In the genomic region with DNA sequence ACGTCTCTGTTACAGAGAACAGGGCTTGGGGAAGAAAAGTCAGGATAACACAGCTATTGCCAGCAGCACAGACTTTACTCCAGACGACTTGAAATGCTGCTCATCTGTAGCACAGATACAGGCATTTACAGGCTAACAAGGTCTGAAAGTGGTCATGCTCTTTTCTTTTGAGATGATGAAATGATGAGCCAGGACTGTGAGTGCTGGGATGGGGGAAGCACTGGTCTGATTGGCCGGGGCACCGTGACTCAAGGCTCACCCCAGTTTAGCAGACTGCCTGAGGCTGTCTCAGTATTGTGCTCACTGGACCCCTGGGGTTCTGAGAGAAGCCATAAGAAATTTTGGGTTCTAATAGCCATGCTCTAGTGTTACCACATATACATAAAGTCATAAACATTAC, we compare ENCODE assay signal across 23 cellular contexts. TPM values are rescaled to one million over a fixed set of nuclear protein-coding genes. Genes with fewer than 3 reads are reported as not detected.
DNase-seq lines count a peak whose midpoint lies in the region; ATAC-seq and TF ChIP-seq lines count a peak whose summit lies in the region.
"Had no signal": no experiment of that assay in that cellular context is flagged by ENCODE, and none has a peak within 500 bp of the region (broad histone marks: within the 10 kb centered on the region; RNA-seq: fewer than 3 reads in every experiment).

No MANE protein-coding gene starts in this region.

- DNase-seq in GM03348 (ENCODE audit: low spot score) = peak; percentile 57
- DNase-seq in M059J (ENCODE audit: low read depth) = peak; percentile 49
- DNase-seq in choroid plexus epithelial cell (ENCODE audit: low read depth) = peak; percentile 75
- no peak for DNase-seq in stimulated activated effector memory CD8-positive, alpha-beta T cell treated with anti-CD3 and anti-CD28 coated beads, Interleukin-12 subunit alpha, Interleukin-12 subunit beta, amount 100 ng/mL, for 72 hours (ENCODE audit: low spot score in 2 of 2)
- DNase-seq in substantia nigra (lab: John Stamatoyannopoulos, UW) = no peak
- no peak for DNase-seq in smooth muscle cell (lab: John Stamatoyannopoulos, UW; ENCODE audit: unreplicated experiment)
- DNase-seq: activated CD8-positive, alpha-beta memory T cell treated with anti-CD3 and anti-CD28 coated beads for 24 hours; activated T-cell treated with anti-CD3 and anti-CD28 coated beads, Interleukin-2, amount 50 U/mL, for 72 hours; body of pancreas; kidney glomerular epithelial cell; NCI-H1417 treated with DMSO at 0.1 percent for 48 hours; PC-3; stimulated activated CD4-positive, alpha-beta T cell treated with anti-CD3 and anti-CD28 coated beads, Interleukin-2, amount 100 ng/mL, for 24 hours; stimulated activated naive CD8-positive, alpha-beta T cell treated with anti-CD3 and anti-CD28 coated beads, Interleukin-15, amount 100 ng/mL, for 72 hours; trophoblast cell had no signal

- H4K20me1 ChIP-seq in smooth muscle cell (ENCODE audit: low read depth) = no peaks in the 10 kb centered on the region
- H4K20me1 ChIP-seq: BLaER1 treated with 17β-estradiol and CSF1 and Interleukin-3, amounts not matched to agents 10 nM and 100 nM had no signal

- H3K36me3 Mint-ChIP-seq in stimulated activated effector memory CD8-positive, alpha-beta T cell treated with anti-CD3 and anti-CD28 coated beads, Interleukin-12 subunit alpha, Interleukin-12 subunit beta, amount 100 ng/mL, for 72 hours = no peaks in the 10 kb centered on the region
- H3K36me3 Mint-ChIP-seq: activated naive CD4-positive, alpha-beta T cell treated with anti-CD3 and anti-CD28 coated beads, Interleukin-2, amount 50 U/mL, for 72 hours had no signal

- H3K79me2 ChIP-seq in smooth muscle cell (ENCODE audit: low read depth) = no peaks in the 10 kb centered on the region
- H3K79me2 ChIP-seq: hepatocyte had no signal

- TF ChIP-seq CTCF in choroid plexus epithelial cell (conservative IDR thresholded peaks at IDR 0.05; ENCODE audit: low read depth, low read length) (no peak), smooth muscle cell (IDR thresholded peaks at IDR 0.05; ENCODE audit: borderline replicate concordance, insufficient read depth, poor library complexity, severe bottlenecking) (no peak)

- H3F3A ChIP-seq in smooth muscle cell (ENCODE audit: low read depth) = no peaks in the 10 kb centered on the region

- no peaks in the 10 kb centered on the region for H3K4me1 ChIP-seq in smooth muscle cell (ENCODE audit: low read depth)
- H3K4me1 ChIP-seq: body of pancreas, SJSA1 had no signal

- peaks cover 13% of the 10 kb centered on the region for H3K27me3 ChIP-seq in smooth muscle cell (ENCODE audit: low read depth)
- H3K27me3 ChIP-seq: BLaER1 treated with 17β-estradiol and CSF1 and Interleukin-3, amounts not matched to agents 10 nM and 100 nM; body of pancreas; hepatocyte had no signal

- no peak overlapping the region for H3K4me3 Mint-ChIP-seq in stimulated activated effector memory CD8-positive, alpha-beta T cell treated with anti-CD3 and anti-CD28 coated beads, Interleukin-12 subunit alpha, Interleukin-12 subunit beta, amount 100 ng/mL, for 72 hours
- H3K4me3 Mint-ChIP-seq: activated T-cell treated with anti-CD3 and anti-CD28 coated beads, Interleukin-2, amount 50 U/mL, for 72 hours; nephron; stimulated activated naive CD8-positive, alpha-beta T cell treated with anti-CD3 and anti-CD28 coated beads, Interleukin-15, amount 100 ng/mL, for 72 hours; T-helper 2 cell treated with Interferon-gamma antibody and Interleukin-4, amounts not matched to agents 5 μg/mL and 100 μg/mL, for 36 hours had no signal

- no peaks in the 10 kb centered on the region for H3K9me3 Mint-ChIP-seq in stimulated activated effector memory CD8-positive, alpha-beta T cell treated with anti-CD3 and anti-CD28 coated beads, Interleukin-12 subunit alpha, Interleukin-12 subunit beta, amount 100 ng/mL, for 72 hours
- H3K9me3 Mint-ChIP-seq: activated naive CD4-positive, alpha-beta T cell treated with anti-CD3 and anti-CD28 coated beads, Interleukin-2, amount 50 U/mL, for 72 hours; activated T-cell treated with anti-CD3 and anti-CD28 coated beads, Interleukin-2, amount 50 U/mL, for 72 hours; stimulated activated naive CD8-positive, alpha-beta T cell treated with anti-CD3 and anti-CD28 coated beads, Interleukin-15, amount 100 ng/mL, for 72 hours; T-helper 2 cell treated with Interferon-gamma antibody and Interleukin-4, amounts not matched to agents 5 μg/mL and 100 μg/mL, for 36 hours had no signal

- H3K4me2 ChIP-seq in smooth muscle cell = no peak overlapping the region
- H3K4me2 ChIP-seq: BLaER1 treated with 17β-estradiol and CSF1 and Interleukin-3, amounts not matched to agents 10 nM and 100 nM; hepatocyte had no signal

- ATAC-seq in stimulated activated effector memory CD8-positive, alpha-beta T cell treated with anti-CD3 and anti-CD28 coated beads, Interleukin-12 subunit alpha, Interleukin-12 subunit beta, amount 100 ng/mL, for 72 hours = peak; percentile 62
- no peak for ATAC-seq in HG03520 (IDR thresholded peaks at IDR 0.05; ENCODE audit: unreplicated experiment)
- ATAC-seq: activated CD4-positive, CD25-positive, alpha-beta regulatory T cell treated with anti-CD3 and anti-CD28 coated beads, Interleukin-2, amount 50 U/mL, for 24 hours; activated naive CD4-positive, alpha-beta T cell treated with anti-CD3 and anti-CD28 coated beads, Interleukin-2, amount 50 U/mL, for 72 hours; body of pancreas; PC-3; stimulated activated naive CD8-positive, alpha-beta T cell treated with anti-CD3 and anti-CD28 coated beads, Interleukin-15, amount 100 ng/mL, for 72 hours had no signal

- H2AFZ ChIP-seq in smooth muscle cell (ENCODE audit: low read depth) = no peak overlapping the region
- H2AFZ ChIP-seq: hepatocyte had no signal

- H3K9ac ChIP-seq in smooth muscle cell (ENCODE audit: low read depth) = no peak overlapping the region
- H3K9ac ChIP-seq: BLaER1 treated with 17β-estradiol and CSF1 and Interleukin-3, amounts not matched to agents 10 nM and 100 nM had no signal

- no peaks in the 10 kb centered on the region for H3K36me3 ChIP-seq in smooth muscle cell (ENCODE audit: low read depth)
- H3K36me3 ChIP-seq: BLaER1 treated with 17β-estradiol and CSF1 and Interleukin-3, amounts not matched to agents 10 nM and 100 nM; SJSA1 had no signal

- H3K4me3 ChIP-seq in choroid plexus epithelial cell (ENCODE audit: low read depth, low read length) = no peak overlapping the region
- no peak overlapping the region for H3K4me3 ChIP-seq in smooth muscle cell
- H3K4me3 ChIP-seq: BLaER1 treated with 17β-estradiol and CSF1 and Interleukin-3, amounts not matched to agents 10 nM and 100 nM; body of pancreas; hepatocyte; SJSA1 had no signal

- H3K4me1 Mint-ChIP-seq in stimulated activated effector memory CD8-positive, alpha-beta T cell treated with anti-CD3 and anti-CD28 coated beads, Interleukin-12 subunit alpha, Interleukin-12 subunit beta, amount 100 ng/mL, for 72 hours = no peaks in the 10 kb centered on the region
- H3K4me1 Mint-ChIP-seq: nephron; stimulated activated naive CD8-positive, alpha-beta T cell treated with anti-CD3 and anti-CD28 coated beads, Interleukin-15, amount 100 ng/mL, for 72 hours had no signal

- no peaks in the 10 kb centered on the region for H3K9me3 ChIP-seq in smooth muscle cell (replicated peaks; ENCODE audit: low read depth)
- H3K9me3 ChIP-seq: BLaER1 treated with 17β-estradiol and CSF1 and Interleukin-3, amounts not matched to agents 10 nM and 100 nM; body of pancreas; SJSA1 had no signal

- H3K27ac ChIP-seq in substantia nigra (ENCODE audit: low read depth, low read length, poor library complexity, severe bottlenecking) (no peak overlapping the region), smooth muscle cell (ENCODE audit: low read depth) (no peak overlapping the region)
- H3K27ac ChIP-seq: BLaER1 treated with 17β-estradiol and CSF1 and Interleukin-3, amounts not matched to agents 10 nM and 100 nM; body of pancreas; hepatocyte; SJSA1 had no signal

- no peak overlapping the region for H3K27ac Mint-ChIP-seq in stimulated activated effector memory CD8-positive, alpha-beta T cell treated with anti-CD3 and anti-CD28 coated beads, Interleukin-12 subunit alpha, Interleukin-12 subunit beta, amount 100 ng/mL, for 72 hours
- H3K27ac Mint-ChIP-seq: activated naive CD4-positive, alpha-beta T cell treated with anti-CD3 and anti-CD28 coated beads, Interleukin-2, amount 50 U/mL, for 72 hours; activated T-cell treated with anti-CD3 and anti-CD28 coated beads, Interleukin-2, amount 50 U/mL, for 72 hours; nephron; stimulated activated naive CD8-positive, alpha-beta T cell treated with anti-CD3 and anti-CD28 coated beads, Interleukin-15, amount 100 ng/mL, for 72 hours; T-helper 2 cell treated with Interferon-gamma antibody and Interleukin-4, amounts not matched to agents 5 μg/mL and 100 μg/mL, for 36 hours had no signal

- 44% methylated on average over 4 of the region's 4 CpGs for WGBS in smooth muscle cell (ENCODE audit: low lambda C conversion rate)

RNA-seq across cellular contexts. Expression of gene SMKR1, which starts 12.4 kb away (rescaled TPM):
- 0.37 and 0.89 TPM in 2 replicates for total RNA-seq in M059J (2014; rRNA removed; shearing (Covaris generic))
- not detected in 2 replicates for total RNA-seq in smooth muscle cell
- not detected in 2 replicates for polyA plus RNA-seq in smooth muscle cell
- total RNA-seq: hepatocyte had no signal

Comparison
In these comparisons a context has a peak if more than half of its experiments do, and no peak if none do; other contexts are left out.
1. DNase-seq: peak in GM03348 (single experiment), M059J (single experiment) and choroid plexus epithelial cell (single experiment); none in stimulated activated effector memory CD8-positive, alpha-beta T cell treated with anti-CD3 and anti-CD28 coated beads, Interleukin-12 subunit alpha, Interleukin-12 subunit beta, amount 100 ng/mL, for 72 hours (0 of 2), substantia nigra (0 of 49) and smooth muscle cell (single experiment).